ENCODE assay signal across 23 cellular contexts in genomic region chr10:124338276-124338915, GRCh38.
"Had no signal": no experiment of that assay in that cellular context is flagged by ENCODE, and none has a peak within 500 bp of the region (broad histone marks: within the 10 kb centered on the region; RNA-seq: fewer than 3 reads in every experiment).

No MANE protein-coding gene starts in this region.

- DNase-seq: activated CD4-positive, alpha-beta T cell treated with anti-CD3 and anti-CD28 coated beads for 48 hours; activated CD4-positive, alpha-beta T cell treated with anti-CD3 and anti-CD28 coated beads, Interleukin-2, amount 50 U/mL, for 48 hours; activated T-cell treated with anti-CD3 and anti-CD28 coated beads, Interleukin-2, amount 50 U/mL, for 4 hours; cortex of kidney; effector memory CD8-positive, alpha-beta T cell; erythroblast; gastrocnemius medialis; glutamatergic neuron; left ventricle myocardium superior; naive B cell; nephron progenitor cell; pancreas; psoas muscle; sigmoid colon; small intestine; stimulated activated CD4-positive, alpha-beta T cell treated with anti-CD3 and anti-CD28 coated beads, Interleukin-1b, Interleukin-23, amount 100 ng/mL, for 48 hours; stimulated activated CD4-positive, alpha-beta T cell treated with anti-CD3 and anti-CD28 coated beads, Interleukin-4, amount 100 ng/mL, for 4 hours; stimulated activated naive B cell treated with anti-CD40 and anti-IgM and Interleukin-4, amounts not matched to agents 10 μg/mL and 1 μg/mL and 100 μg/mL, for 72 hours; T-helper 9 cell; WERI-Rb-1 had no signal

- H3K4me1 ChIP-seq: breast epithelium, gastrocnemius medialis, pancreas, psoas muscle, sigmoid colon had no signal

- H3K9me3 ChIP-seq: breast epithelium, gastrocnemius medialis, pancreas, psoas muscle, sigmoid colon, suprapubic skin had no signal

- H3K27ac ChIP-seq: breast epithelium, gastrocnemius medialis, pancreas, psoas muscle, sigmoid colon, suprapubic skin, tibial nerve, WERI-Rb-1 had no signal

- H3K4me3 ChIP-seq: breast epithelium, gastrocnemius medialis, pancreas, psoas muscle, sigmoid colon, suprapubic skin, tibial nerve had no signal

- H3K27me3 ChIP-seq: breast epithelium, gastrocnemius medialis, pancreas, sigmoid colon, tibial nerve had no signal

- H3K36me3 ChIP-seq: breast epithelium, gastrocnemius medialis, pancreas, sigmoid colon, suprapubic skin, tibial nerve, WERI-Rb-1 had no signal
